In the genomic region with DNA sequence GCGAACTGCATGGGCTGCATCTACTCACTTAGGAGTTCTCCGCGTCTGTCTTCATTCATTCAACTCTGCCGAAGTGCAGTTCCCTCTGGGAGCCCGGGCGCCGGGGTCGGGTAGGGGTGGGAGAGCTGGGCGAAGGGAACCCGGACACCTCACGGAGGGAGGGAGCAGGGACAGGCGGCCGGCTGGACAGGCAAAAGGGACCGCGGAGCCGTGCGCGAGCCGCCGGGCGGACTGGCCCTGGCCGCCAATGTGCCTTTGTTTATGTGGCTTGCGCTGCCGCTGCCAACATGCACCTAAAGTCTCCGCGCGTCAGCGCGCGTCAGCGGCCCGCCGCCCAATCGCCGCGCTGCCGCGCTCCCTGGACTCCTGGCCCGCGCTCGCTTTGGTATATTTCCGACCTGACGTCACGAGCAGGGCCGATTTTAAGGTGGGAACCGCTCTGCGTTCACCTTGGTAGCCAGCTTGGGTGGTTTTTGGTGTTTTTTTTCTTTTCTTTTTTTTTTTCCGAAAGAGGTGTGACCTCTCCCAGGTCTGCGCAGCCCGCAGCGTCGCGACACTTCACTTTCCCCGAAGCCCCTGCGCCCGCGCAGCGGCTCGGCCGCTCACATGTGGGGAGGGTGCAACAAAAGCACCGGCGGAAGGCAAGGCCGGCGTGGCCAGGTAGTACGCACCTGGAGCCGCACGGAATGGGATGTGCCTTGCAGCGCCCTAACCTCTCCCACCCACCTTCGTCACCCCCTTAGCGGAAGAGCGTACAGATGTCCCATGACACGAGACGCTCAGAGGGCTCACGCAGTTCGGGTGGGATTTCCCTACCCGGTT, we compare ENCODE assay signal across 8 cellular contexts. TPM values are rescaled to one million over a fixed set of nuclear protein-coding genes. Genes with fewer than 3 reads are reported as not detected.
DNase-seq lines count a peak whose midpoint lies in the region; ATAC-seq and TF ChIP-seq lines count a peak whose summit lies in the region.

A gene (minus strand): TSS at position 270 of the 822 bp plus-strand sequence. CDS start 2,535 bp downstream, outside the sequence.

- peak within 1 kb of the TSS; percentile 97 for H3K27ac ChIP-seq in layer of hippocampus (ENCODE audit: low read depth, low read length)

- peak within 1 kb of the TSS; percentile 85 for H3K4me3 Mint-ChIP-seq in activated CD4-positive, alpha-beta T cell treated with anti-CD3 and anti-CD28 coated beads for 36 hours
- peak within 1 kb of the TSS; percentile 94 for H3K4me3 Mint-ChIP-seq in chondrocyte (ENCODE audit: unreplicated experiment)

- TF ChIP-seq CTCF in chondrocyte (IDR thresholded peaks at IDR 0.05), result no peak

- H3K27me3 Mint-ChIP-seq in activated CD4-positive, alpha-beta T cell treated with anti-CD3 and anti-CD28 coated beads for 36 hours, result peaks cover 8% of the 10 kb centered on the region
- H3K27me3 Mint-ChIP-seq in chondrocyte (ENCODE audit: low read depth), result peaks cover 24% of the 10 kb centered on the region

- POLR2A ChIA-PET in activated CD4-positive, alpha-beta T cell treated with anti-CD3 and anti-CD28 coated beads for 36 hours (lab: Charles Lee), result interaction anchor here (0.6 to 2.9 kb wide), 6 partner anchors 8 to 914 kb away, joined by 3 to 35 read pairs (median 7); no protein-coding TSS in a partner anchor

- peaks cover 46% of the 10 kb centered on the region for H3K4me1 Mint-ChIP-seq in activated CD4-positive, alpha-beta T cell treated with anti-CD3 and anti-CD28 coated beads for 36 hours
- peaks cover 32% of the 10 kb centered on the region for H3K4me1 Mint-ChIP-seq in chondrocyte (ENCODE audit: low read depth)

- H3K27ac Mint-ChIP-seq in activated CD4-positive, alpha-beta T cell treated with anti-CD3 and anti-CD28 coated beads for 36 hours, result peak within 1 kb of the TSS; percentile 94
- H3K27ac Mint-ChIP-seq in chondrocyte (ENCODE audit: unreplicated experiment), result peak within 1 kb of the TSS; percentile 98

- peaks cover 37% of the 10 kb centered on the region for H3K36me3 Mint-ChIP-seq in activated CD4-positive, alpha-beta T cell treated with anti-CD3 and anti-CD28 coated beads for 36 hours (ENCODE audit: low read depth)
- H3K36me3 Mint-ChIP-seq in chondrocyte (ENCODE audit: low read depth), result no peaks in the 10 kb centered on the region

- peak; percentile 74 for ATAC-seq in HG03175 (IDR thresholded peaks at IDR 0.05; ENCODE audit: unreplicated experiment)
- ATAC-seq in activated CD4-positive, alpha-beta T cell treated with anti-CD3 and anti-CD28 coated beads for 36 hours, result peak; percentile 63

- peak; percentile 85 for DNase-seq in AG08395 (ENCODE audit: low spot score)
- DNase-seq in NCI-H510A (lab: John Stamatoyannopoulos, UW), result peak; percentile 57
- DNase-seq in activated CD4-positive, alpha-beta T cell treated with anti-CD3 and anti-CD28 coated beads for 36 hours, result peak; percentile 95
- DNase-seq in chondrocyte (ENCODE audit: low spot score), result peak; percentile 85
- DNase-seq in stimulated activated CD4-positive, alpha-beta T cell treated with anti-CD3 and anti-CD28 coated beads, Interleukin-1b, Interleukin-23, amount 100 ng/mL, for 4 hours (ENCODE audit: low read depth in 2 of 2), result peak; percentile 75 to 84

- in situ Hi-C loops in GM18951 (cut with MboI; ENCODE audit: low sequenced_read_pairs, unreplicated experiment), result loop anchor here (10.0 kb wide), 1 partner anchor 252 kb away; no protein-coding TSS in a partner anchor

- CTCF ChIA-PET in activated CD4-positive, alpha-beta T cell treated with anti-CD3 and anti-CD28 coated beads for 36 hours (lab: Charles Lee), result interaction anchor here (0.8 to 3.3 kb wide), 5 partner anchors 8 to 667 kb away, joined by 3 to 34 read pairs (median 4); no protein-coding TSS in a partner anchor

- no peaks in the 10 kb centered on the region for H3K9me3 Mint-ChIP-seq in activated CD4-positive, alpha-beta T cell treated with anti-CD3 and anti-CD28 coated beads for 36 hours (ENCODE audit: low read depth)
- no peaks in the 10 kb centered on the region for H3K9me3 Mint-ChIP-seq in chondrocyte (ENCODE audit: low read depth)

- peak; percentile 50 for TF ChIP-seq POLR2A in GM18951 (IDR thresholded peaks at IDR 0.05; ENCODE audit: extremely low read depth, insufficient read depth, insufficient read length)

- intact Hi-C loops in activated CD4-positive, alpha-beta T cell treated with anti-CD3 and anti-CD28 coated beads for 36 hours (cut with DNase I, micrococcal nuclease), result loop anchor here (1.0 to 10.0 kb wide), 10 partner anchors 8 to 1565 kb away; a partner anchor contains a TSS

- H3K27me3 ChIP-seq in layer of hippocampus (ENCODE audit: control insufficient read depth, insufficient read depth, low read length), result no peaks in the 10 kb centered on the region

RNA-seq across cellular contexts. Expression of the gene that starts here (rescaled TPM):
- total RNA-seq in activated CD4-positive, alpha-beta T cell treated with anti-CD3 and anti-CD28 coated beads for 36 hours, result 10 to 100 TPM; 19.1 to 23.0 TPM
- total RNA-seq in chondrocyte, result 1.2 TPM in 3 replicates

Comparison
In these comparisons a context has a peak if more than half of its experiments do, and no peak if none do; other contexts are left out.
1. Peak in every context shown above with its lines: DNase-seq, ATAC-seq and H3K27ac ChIP-seq.